ENCODE assay signal across 30 cellular contexts in the genomic region with DNA sequence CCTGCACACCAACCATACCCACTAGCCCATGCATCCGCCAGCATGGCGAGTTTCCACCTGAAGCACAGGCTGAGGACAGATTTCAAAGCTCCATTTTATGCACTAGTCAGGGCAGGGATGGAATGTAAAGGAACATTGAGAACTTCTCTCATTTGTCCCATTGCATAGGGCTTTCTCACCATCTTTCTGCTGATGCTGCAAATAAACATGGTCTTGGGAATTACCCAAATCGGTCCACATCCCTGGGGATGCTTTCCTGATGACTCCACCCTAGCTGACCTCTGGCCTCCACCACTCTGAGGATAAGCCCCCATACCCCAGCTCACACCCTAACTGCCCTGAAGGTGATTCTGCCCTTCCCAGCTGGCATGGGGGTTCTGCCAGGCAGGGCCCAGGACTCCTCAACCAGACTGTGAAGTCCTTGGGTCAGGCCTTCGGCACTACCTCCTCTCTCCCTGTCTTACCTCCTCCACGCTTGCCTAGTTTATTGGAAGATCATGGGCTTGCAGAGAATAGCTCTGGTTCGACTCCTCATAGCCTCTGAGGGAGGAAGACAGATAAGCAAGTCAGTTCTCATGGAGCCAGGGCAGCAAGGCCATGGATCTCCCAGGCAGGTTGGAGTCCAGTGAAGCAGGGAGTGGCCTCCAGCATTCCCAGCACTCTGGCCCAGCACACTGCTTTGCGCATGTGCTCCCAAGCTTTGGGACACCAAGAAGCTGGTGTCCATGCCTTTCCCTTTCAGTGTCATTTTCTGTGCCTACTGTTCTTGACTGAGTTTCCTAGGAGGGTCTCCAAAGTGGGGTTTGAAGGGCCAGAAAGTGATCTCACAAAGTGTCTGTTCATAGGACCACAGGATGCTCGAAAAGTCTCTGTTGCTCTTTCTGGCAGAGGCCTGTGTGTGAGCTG. TPM values are rescaled to one million over a fixed set of nuclear protein-coding genes. Genes with fewer than 3 reads are reported as not detected.
"Had no signal": no experiment of that assay in that cellular context is flagged by ENCODE, and none has a peak within 500 bp of the region (broad histone marks: within the 10 kb centered on the region; RNA-seq: fewer than 3 reads in every experiment).

No MANE protein-coding gene starts in this region.

- ATAC-seq: effector memory CD8-positive, alpha-beta T cell; gastrocnemius medialis; left lobe of liver; mucosa of descending colon; psoas muscle; right cardiac atrium; stimulated activated naive B cell treated with anti-CD40 and anti-IgM and Interleukin-4, amounts not matched to agents 10 μg/mL and 1 μg/mL and 100 μg/mL, for 72 hours had no signal

- H3K27me3 Mint-ChIP-seq: stimulated activated naive CD8-positive, alpha-beta T cell treated with anti-CD3 and anti-CD28 coated beads, Interleukin-15, Interleukin-2, amounts not matched to agents 100 ng/mL and 50 ng/mL, for 24 hours had no signal

- H3K27me3 ChIP-seq: gastrocnemius medialis, ovary, tibial nerve, upper lobe of left lung had no signal

- H3K36me3 Mint-ChIP-seq: mesothelial cell of epicardium; naive B cell; stimulated activated naive B cell treated with anti-CD40 and anti-IgM and Interleukin-4, amounts not matched to agents 10 μg/mL and 1 μg/mL and 100 μg/mL, for 72 hours had no signal

- DNase-seq: cortex of kidney; effector memory CD8-positive, alpha-beta T cell; erythroblast; gastrocnemius medialis; kidney; mesenchymal stem cell; mucosa of descending colon; naive B cell; nucleus accumbens; ovary; posterior cingulate gyrus; psoas muscle; right cardiac atrium; stimulated activated CD4-positive, alpha-beta T cell treated with anti-CD3 and anti-CD28 coated beads, Interleukin-15, amount 100 ng/mL, for 24 hours; stimulated activated CD4-positive, alpha-beta T cell treated with anti-CD3 and anti-CD28 coated beads, Interleukin-2, amount 100 ng/mL, for 48 hours; stimulated activated naive B cell treated with anti-CD40 and anti-IgM and Interleukin-4, amounts not matched to agents 10 μg/mL and 1 μg/mL and 100 μg/mL, for 72 hours; upper lobe of left lung had no signal

- H3K36me3 ChIP-seq: gastrocnemius medialis, ovary, thoracic aorta, tibial nerve, upper lobe of left lung had no signal

- H3K4me3 ChIP-seq: gastrocnemius medialis, mucosa of descending colon, ovary, psoas muscle, skin epidermis, thoracic aorta, tibial nerve, upper lobe of left lung had no signal

- H3K9me3 Mint-ChIP-seq: effector memory CD8-positive, alpha-beta T cell; nephron; stimulated activated naive CD8-positive, alpha-beta T cell treated with anti-CD3 and anti-CD28 coated beads, Interleukin-15, Interleukin-2, amounts not matched to agents 100 ng/mL and 50 ng/mL, for 24 hours had no signal

- H3K9me3 ChIP-seq: gastrocnemius medialis, mucosa of descending colon, ovary, psoas muscle, thoracic aorta, upper lobe of left lung had no signal

- FAIRE-seq: endometrium, kidney, urothelium cell line had no signal

- H3K27ac ChIP-seq: gastrocnemius medialis, ovary, psoas muscle, skin epidermis, thoracic aorta, tibial nerve, upper lobe of left lung had no signal

- H3K27ac Mint-ChIP-seq: effector memory CD8-positive, alpha-beta T cell; mesothelial cell of epicardium; nephron; stimulated activated naive B cell treated with anti-CD40 and anti-IgM and Interleukin-4, amounts not matched to agents 10 μg/mL and 1 μg/mL and 100 μg/mL, for 72 hours; stimulated activated naive CD8-positive, alpha-beta T cell treated with anti-CD3 and anti-CD28 coated beads, Interleukin-15, Interleukin-2, amounts not matched to agents 100 ng/mL and 50 ng/mL, for 24 hours had no signal

- H3K4me3 Mint-ChIP-seq: effector memory CD8-positive, alpha-beta T cell; mesothelial cell of epicardium; naive B cell; nephron; stimulated activated naive B cell treated with anti-CD40 and anti-IgM and Interleukin-4, amounts not matched to agents 10 μg/mL and 1 μg/mL and 100 μg/mL, for 72 hours; stimulated activated naive CD8-positive, alpha-beta T cell treated with anti-CD3 and anti-CD28 coated beads, Interleukin-15, Interleukin-2, amounts not matched to agents 100 ng/mL and 50 ng/mL, for 24 hours had no signal

- H3K4me1 Mint-ChIP-seq: mesothelial cell of epicardium; naive B cell; nephron; stimulated activated naive B cell treated with anti-CD40 and anti-IgM and Interleukin-4, amounts not matched to agents 10 μg/mL and 1 μg/mL and 100 μg/mL, for 72 hours had no signal

- H3K4me1 ChIP-seq: gastrocnemius medialis, psoas muscle, tibial nerve, upper lobe of left lung had no signal

RNA-seq across cellular contexts. Expression of gene SLC22A14, which starts 36.9 kb away (rescaled TPM):
- total RNA-seq: dermis microvascular lymphatic vessel endothelial cell, left lobe of liver, lung microvascular endothelial cell had no signal
- polyA plus RNA-seq: liver had no signal

RNA-seq across cellular contexts. Expression of gene SLC22A13, which starts 53.4 kb away (rescaled TPM):
- total RNA-seq: glomerular endothelial cell had no signal
- polyA plus RNA-seq: ovary had no signal
